Comparison of ENCODE assay signal across 9 cellular contexts in the genomic region with DNA sequence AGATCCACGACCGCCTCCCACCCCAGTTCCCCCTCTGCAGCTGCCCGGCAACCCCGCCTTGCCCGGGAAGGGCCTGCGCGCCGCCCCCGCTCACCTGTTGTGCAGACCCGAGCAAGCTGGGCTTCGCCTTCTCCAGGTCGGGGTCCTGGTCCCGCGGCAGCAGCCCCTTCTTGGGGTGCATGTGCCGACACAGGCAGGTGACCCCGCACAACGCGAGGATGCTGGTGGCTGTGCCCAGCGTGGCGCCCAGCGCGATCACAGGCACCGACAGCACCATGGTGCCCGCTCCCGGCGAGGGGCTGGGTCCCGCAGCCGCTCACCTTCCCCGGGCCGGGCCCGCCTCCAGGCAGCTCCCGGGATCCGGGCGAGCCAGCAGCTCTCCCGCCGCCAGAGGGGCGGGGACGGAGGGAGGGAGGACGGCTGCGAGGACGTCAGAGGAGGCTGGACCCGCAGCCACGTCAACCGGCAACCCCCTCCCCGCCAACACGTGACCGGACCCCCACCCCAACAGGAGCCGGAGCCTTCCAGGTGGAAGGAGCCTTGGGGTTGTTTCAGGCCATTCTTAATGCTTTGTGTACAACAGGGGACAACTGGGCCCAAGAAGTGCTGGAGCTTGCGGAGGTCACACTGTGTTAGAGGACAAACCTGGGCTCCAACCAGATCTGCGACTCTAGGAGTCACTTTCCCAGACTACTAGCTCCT. TPM values are rescaled to one million over a fixed set of nuclear protein-coding genes. Genes with fewer than 3 reads are reported as not detected.
DNase-seq lines count a peak whose midpoint lies in the region; ATAC-seq and TF ChIP-seq lines count a peak whose summit lies in the region.
"Had no signal": no experiment of that assay in that cellular context is flagged by ENCODE, and none has a peak within 500 bp of the region (broad histone marks: within the 10 kb centered on the region; RNA-seq: fewer than 3 reads in every experiment).

A gene with protein sequence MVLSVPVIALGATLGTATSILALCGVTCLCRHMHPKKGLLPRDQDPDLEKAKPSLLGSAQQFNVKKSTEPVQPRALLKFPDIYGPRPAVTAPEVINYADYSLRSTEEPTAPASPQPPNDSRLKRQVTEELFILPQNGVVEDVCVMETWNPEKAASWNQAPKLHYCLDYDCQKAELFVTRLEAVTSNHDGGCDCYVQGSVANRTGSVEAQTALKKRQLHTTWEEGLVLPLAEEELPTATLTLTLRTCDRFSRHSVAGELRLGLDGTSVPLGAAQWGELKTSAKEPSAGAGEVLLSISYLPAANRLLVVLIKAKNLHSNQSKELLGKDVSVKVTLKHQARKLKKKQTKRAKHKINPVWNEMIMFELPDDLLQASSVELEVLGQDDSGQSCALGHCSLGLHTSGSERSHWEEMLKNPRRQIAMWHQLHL (minus strand): TSS at position 411 of the 702 bp plus-strand sequence. CDS start 134 bp downstream, at position 277.

- H4K20me1 ChIP-seq in Karpas-422 (ENCODE audit: insufficient read depth, low read depth, low read length): no peaks in the 10 kb centered on the region

- H3K9me2 ChIP-seq in Karpas-422 (replicated peaks; ENCODE audit: insufficient read depth, low read length): no peaks in the 10 kb centered on the region

- H3K4me2 ChIP-seq in Karpas-422 (ENCODE audit: low read depth, low read length, poor library complexity, severe bottlenecking): no peak within 1 kb of the TSS

- DNase-seq in SK-N-MC (ENCODE audit: low read depth, low spot score): no peak
- DNase-seq in hypothalamus (lab: John Stamatoyannopoulos, UW): peak in 29 of 51 donors; percentile 6 to 68 (median 36)
- DNase-seq in renal cortical epithelial cell (ENCODE audit: low read depth): no peak
- no peak for DNase-seq in ascending aorta (ENCODE audit: low spot score in 2 of 2)
- DNase-seq in AML-193 (lab: John Stamatoyannopoulos, UW): no peak
- no peak for DNase-seq in Karpas-422

- H3K9me3 ChIP-seq in HUES48 (ENCODE audit: control insufficient read depth, insufficient read depth, low read length) (no peaks in the 10 kb centered on the region), SK-N-MC (ENCODE audit: low read depth, low read length) (no peaks in the 10 kb centered on the region), ascending aorta (peaks cover 0 to 9% of the 10 kb centered on the region in 2 donors), Karpas-422 (ENCODE audit: low read length) (no peaks in the 10 kb centered on the region)

- H3K4me3 ChIP-seq in HUES48 (ENCODE audit: low read depth, low read length) (peak within 1 kb of the TSS; percentile 84), SK-N-MC (peak within 1 kb of the TSS; percentile 25), ascending aorta (peak within 1 kb of the TSS in 1 of 2 donors; percentile 36), Karpas-422 (ENCODE audit: low read length) (no peak within 1 kb of the TSS)

- no peaks in the 10 kb centered on the region for H3K79me2 ChIP-seq in Karpas-422 (ENCODE audit: low read length)

- H2AFZ ChIP-seq in Karpas-422 (ENCODE audit: low read length): no peak within 1 kb of the TSS

- H3K36me3 ChIP-seq in HUES48 (ENCODE audit: control insufficient read depth, insufficient read depth, low read length) (no peaks in the 10 kb centered on the region), SK-N-MC (ENCODE audit: insufficient read depth, low read length) (no peaks in the 10 kb centered on the region), ascending aorta (no peaks in the 10 kb centered on the region), Karpas-422 (ENCODE audit: insufficient read depth, low read length) (no peaks in the 10 kb centered on the region)

- no peak for TF ChIP-seq CTCF in ascending aorta (IDR thresholded peaks at IDR 0.05)

- intact Hi-C loops in ascending aorta (cut with DNase I): no loop called here

- H3K27me3 ChIP-seq in HUES48 (ENCODE audit: control insufficient read depth, insufficient read depth, low read length) (peaks cover 35% of the 10 kb centered on the region), ascending aorta (peaks cover 11% of the 10 kb centered on the region), Karpas-422 (ENCODE audit: low read length) (no peaks in the 10 kb centered on the region; the same call in 1 of the 2 replicates)

- no peak for ATAC-seq in GM18909 (IDR thresholded peaks at IDR 0.05; ENCODE audit: poor library complexity, unreplicated experiment)
- ATAC-seq: naive thymus-derived CD8-positive, alpha-beta T cell had no signal

- H3K27ac ChIP-seq in HUES48 (ENCODE audit: low read depth, low read length): no peak within 1 kb of the TSS
- H3K27ac ChIP-seq in SK-N-MC: no peak within 1 kb of the TSS
- no peak within 1 kb of the TSS for H3K27ac ChIP-seq in ascending aorta
- no peak within 1 kb of the TSS for H3K27ac ChIP-seq in Karpas-422 (ENCODE audit: low read length)

- H3K4me1 ChIP-seq in HUES48 (ENCODE audit: control insufficient read depth, insufficient read depth, low read length) (peaks cover 12% of the 10 kb centered on the region; the same call in 1 of the 2 replicates), ascending aorta (peaks cover 0 to 4% of the 10 kb centered on the region in 2 donors), Karpas-422 (ENCODE audit: low read length) (no peaks in the 10 kb centered on the region)

- H3K9ac ChIP-seq in HUES48 (ENCODE audit: low read depth, low read length): peak within 1 kb of the TSS; percentile 42
- H3K9ac ChIP-seq in SK-N-MC (ENCODE audit: insufficient read length): no peak within 1 kb of the TSS
- no peak within 1 kb of the TSS for H3K9ac ChIP-seq in Karpas-422 (ENCODE audit: low read length)

RNA-seq across cellular contexts. Expression of the gene that starts here (rescaled TPM):
- total RNA-seq in renal cortical epithelial cell (12.1 and 42.2 TPM in 2 replicates), ascending aorta (not detected)
- total RNA-seq in Karpas-422 (2014; rRNA removed; shearing (Covaris generic); ENCODE audit: low replicate concordance): not detected in 2 replicates
- total RNA-seq: naive thymus-derived CD8-positive, alpha-beta T cell had no signal

Comparison
In these comparisons a context has a peak if more than half of its experiments do, and no peak if none do; other contexts are left out.
1. RNA of the gene that starts here (total RNA-seq): 12.1 to 42.2 TPM in renal cortical epithelial cell; not detected in ascending aorta (single experiment) and not detected in Karpas-422; every median in the first group is over 10 times any median in the second.
2. DNase-seq: peak in hypothalamus (29 of 51); none in SK-N-MC (single experiment), renal cortical epithelial cell (single experiment), ascending aorta (0 of 2), AML-193 (0 of 2) and Karpas-422 (single experiment).